In the genomic region with DNA sequence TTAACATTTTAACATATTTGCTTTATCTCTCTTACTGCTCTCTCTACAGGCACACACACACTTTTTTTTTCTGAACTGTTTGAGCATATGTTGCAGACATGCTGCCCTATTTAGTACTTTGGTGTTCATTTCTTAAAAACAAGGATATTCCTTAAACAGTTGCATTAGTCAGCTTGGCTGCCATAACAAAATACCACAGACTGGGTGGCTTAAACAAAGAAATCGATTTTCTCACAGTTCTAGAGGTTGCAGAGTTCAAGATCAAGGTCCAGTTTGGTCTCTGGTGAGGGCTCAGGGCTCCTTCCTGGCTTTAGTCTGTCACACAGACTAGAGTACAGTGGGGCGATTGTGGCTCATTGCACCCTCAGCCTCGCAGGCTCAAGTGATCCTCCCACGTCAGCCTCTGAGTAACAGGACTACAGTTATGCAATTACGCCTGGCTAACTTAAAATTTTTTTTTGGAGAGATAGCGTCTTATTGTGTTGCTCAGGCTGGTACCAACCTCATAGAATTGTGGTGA, we compare ENCODE assay signal across 1 cellular context.
TF ChIP-seq lines count a peak whose summit lies in the region.

No MANE protein-coding gene starts in this region.

TF ChIP-seq in HepG2, 621 proteins besides CTCF, POLR2A, EP300 and RAD21 (continued from another document and continues in another):
- TF ChIP-seq, protein P1, sequence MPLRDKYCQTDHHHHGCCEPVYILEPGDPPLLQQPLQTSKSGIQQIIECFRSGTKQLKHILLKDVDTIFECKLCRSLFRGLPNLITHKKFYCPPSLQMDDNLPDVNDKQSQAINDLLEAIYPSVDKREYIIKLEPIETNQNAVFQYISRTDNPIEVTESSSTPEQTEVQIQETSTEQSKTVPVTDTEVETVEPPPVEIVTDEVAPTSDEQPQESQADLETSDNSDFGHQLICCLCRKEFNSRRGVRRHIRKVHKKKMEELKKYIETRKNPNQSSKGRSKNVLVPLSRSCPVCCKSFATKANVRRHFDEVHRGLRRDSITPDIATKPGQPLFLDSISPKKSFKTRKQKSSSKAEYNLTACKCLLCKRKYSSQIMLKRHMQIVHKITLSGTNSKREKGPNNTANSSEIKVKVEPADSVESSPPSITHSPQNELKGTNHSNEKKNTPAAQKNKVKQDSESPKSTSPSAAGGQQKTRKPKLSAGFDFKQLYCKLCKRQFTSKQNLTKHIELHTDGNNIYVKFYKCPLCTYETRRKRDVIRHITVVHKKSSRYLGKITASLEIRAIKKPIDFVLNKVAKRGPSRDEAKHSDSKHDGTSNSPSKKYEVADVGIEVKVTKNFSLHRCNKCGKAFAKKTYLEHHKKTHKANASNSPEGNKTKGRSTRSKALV (CRISPR knock-in tag; IDR thresholded peaks at IDR 0.05): 0 out of 2 replicates have a peak, but pooled peaks have one; percentile 60
- TF ChIP-seq ZBTB1 (CRISPR knock-in tag; IDR thresholded peaks at IDR 0.05; ENCODE audit: borderline replicate concordance) (no peak), HNRNPH1 (optimal IDR thresholded peaks at IDR 0.05; ENCODE audit: low read depth, low read length) (no peak), ZNF501 (CRISPR knock-in tag; IDR thresholded peaks at IDR 0.05) (no peak), SNAPC2 (CRISPR knock-in tag; IDR thresholded peaks at IDR 0.05) (no peak), NFATC3 (CRISPR knock-in tag; IDR thresholded peaks at IDR 0.05) (no peak), SAFB2 (CRISPR knock-in tag; IDR thresholded peaks at IDR 0.05; ENCODE audit: borderline replicate concordance, low read depth) (no peak), ZNF878 (CRISPR knock-in tag; IDR thresholded peaks at IDR 0.05) (peak; percentile 78), NFYC (CRISPR knock-in tag; IDR thresholded peaks at IDR 0.05) (peak; percentile 30; the same call in 1 of the 2 replicates), ZNF329 (CRISPR knock-in tag; IDR thresholded peaks at IDR 0.05; ENCODE audit: low read depth) (no peak), ZMYM3 (CRISPR knock-in tag; IDR thresholded peaks at IDR 0.05) (peak; percentile 85), ZNF773 (CRISPR knock-in tag; IDR thresholded peaks at IDR 0.05; ENCODE audit: borderline replicate concordance) (no peak), ZNF749 (CRISPR knock-in tag; IDR thresholded peaks at IDR 0.05; ENCODE audit: borderline replicate concordance) (no peak), ARNT2 (CRISPR knock-in tag; IDR thresholded peaks at IDR 0.05; ENCODE audit: low read depth) (no peak), ZNF232 (CRISPR knock-in tag; IDR thresholded peaks at IDR 0.05; ENCODE audit: borderline replicate concordance) (peak; percentile 51; the same call in 1 of the 2 replicates), ZNF670 (CRISPR knock-in tag; IDR thresholded peaks at IDR 0.05; ENCODE audit: borderline replicate concordance) (peak; percentile 85), NPAS2 (CRISPR knock-in tag; IDR thresholded peaks at IDR 0.05; ENCODE audit: borderline replicate concordance) (no peak), SRF (IDR thresholded peaks at IDR 0.05; ENCODE audit: low read depth, low read length) (no peak), ZNF468 (CRISPR knock-in tag; IDR thresholded peaks at IDR 0.05) (no peak), RELA (CRISPR knock-in tag; IDR thresholded peaks at IDR 0.05) (no peak), ZNF10 (CRISPR knock-in tag; IDR thresholded peaks at IDR 0.05; ENCODE audit: borderline replicate concordance, low read depth) (no peak)
- TF ChIP-seq, protein P2, sequence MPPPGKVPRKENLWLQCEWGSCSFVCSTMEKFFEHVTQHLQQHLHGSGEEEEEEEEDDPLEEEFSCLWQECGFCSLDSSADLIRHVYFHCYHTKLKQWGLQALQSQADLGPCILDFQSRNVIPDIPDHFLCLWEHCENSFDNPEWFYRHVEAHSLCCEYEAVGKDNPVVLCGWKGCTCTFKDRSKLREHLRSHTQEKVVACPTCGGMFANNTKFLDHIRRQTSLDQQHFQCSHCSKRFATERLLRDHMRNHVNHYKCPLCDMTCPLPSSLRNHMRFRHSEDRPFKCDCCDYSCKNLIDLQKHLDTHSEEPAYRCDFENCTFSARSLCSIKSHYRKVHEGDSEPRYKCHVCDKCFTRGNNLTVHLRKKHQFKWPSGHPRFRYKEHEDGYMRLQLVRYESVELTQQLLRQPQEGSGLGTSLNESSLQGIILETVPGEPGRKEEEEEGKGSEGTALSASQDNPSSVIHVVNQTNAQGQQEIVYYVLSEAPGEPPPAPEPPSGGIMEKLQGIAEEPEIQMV (CRISPR knock-in tag; IDR thresholded peaks at IDR 0.05; ENCODE audit: low read depth): no peak
- TF ChIP-seq, protein P3, sequence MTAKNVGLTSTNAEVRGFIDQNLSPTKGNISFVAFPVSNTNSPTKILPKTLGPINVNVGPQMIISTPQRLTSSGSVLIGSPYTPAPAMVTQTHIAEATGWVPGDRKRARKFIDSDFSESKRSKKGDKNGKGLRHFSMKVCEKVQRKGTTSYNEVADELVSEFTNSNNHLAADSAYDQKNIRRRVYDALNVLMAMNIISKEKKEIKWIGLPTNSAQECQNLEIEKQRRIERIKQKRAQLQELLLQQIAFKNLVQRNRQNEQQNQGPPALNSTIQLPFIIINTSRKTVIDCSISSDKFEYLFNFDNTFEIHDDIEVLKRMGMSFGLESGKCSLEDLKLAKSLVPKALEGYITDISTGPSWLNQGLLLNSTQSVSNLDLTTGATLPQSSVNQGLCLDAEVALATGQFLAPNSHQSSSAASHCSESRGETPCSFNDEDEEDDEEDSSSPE (CRISPR knock-in tag; IDR thresholded peaks at IDR 0.05): no peak
- TF ChIP-seq, protein P4, sequence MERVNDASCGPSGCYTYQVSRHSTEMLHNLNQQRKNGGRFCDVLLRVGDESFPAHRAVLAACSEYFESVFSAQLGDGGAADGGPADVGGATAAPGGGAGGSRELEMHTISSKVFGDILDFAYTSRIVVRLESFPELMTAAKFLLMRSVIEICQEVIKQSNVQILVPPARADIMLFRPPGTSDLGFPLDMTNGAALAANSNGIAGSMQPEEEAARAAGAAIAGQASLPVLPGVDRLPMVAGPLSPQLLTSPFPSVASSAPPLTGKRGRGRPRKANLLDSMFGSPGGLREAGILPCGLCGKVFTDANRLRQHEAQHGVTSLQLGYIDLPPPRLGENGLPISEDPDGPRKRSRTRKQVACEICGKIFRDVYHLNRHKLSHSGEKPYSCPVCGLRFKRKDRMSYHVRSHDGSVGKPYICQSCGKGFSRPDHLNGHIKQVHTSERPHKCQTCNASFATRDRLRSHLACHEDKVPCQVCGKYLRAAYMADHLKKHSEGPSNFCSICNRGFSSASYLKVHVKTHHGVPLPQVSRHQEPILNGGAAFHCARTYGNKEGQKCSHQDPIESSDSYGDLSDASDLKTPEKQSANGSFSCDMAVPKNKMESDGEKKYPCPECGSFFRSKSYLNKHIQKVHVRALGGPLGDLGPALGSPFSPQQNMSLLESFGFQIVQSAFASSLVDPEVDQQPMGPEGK (CRISPR knock-in tag; IDR thresholded peaks at IDR 0.05): peak; percentile 67
- TF ChIP-seq, protein P5, sequence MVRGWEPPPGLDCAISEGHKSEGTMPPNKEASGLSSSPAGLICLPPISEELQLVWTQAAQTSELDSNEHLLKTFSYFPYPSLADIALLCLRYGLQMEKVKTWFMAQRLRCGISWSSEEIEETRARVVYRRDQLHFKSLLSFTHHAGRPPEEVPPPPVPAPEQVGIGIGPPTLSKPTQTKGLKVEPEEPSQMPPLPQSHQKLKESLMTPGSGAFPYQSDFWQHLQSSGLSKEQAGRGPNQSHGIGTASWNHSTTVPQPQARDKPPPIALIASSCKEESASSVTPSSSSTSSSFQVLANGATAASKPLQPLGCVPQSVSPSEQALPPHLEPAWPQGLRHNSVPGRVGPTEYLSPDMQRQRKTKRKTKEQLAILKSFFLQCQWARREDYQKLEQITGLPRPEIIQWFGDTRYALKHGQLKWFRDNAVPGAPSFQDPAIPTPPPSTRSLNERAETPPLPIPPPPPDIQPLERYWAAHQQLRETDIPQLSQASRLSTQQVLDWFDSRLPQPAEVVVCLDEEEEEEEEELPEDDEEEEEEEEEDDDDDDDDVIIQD (CRISPR knock-in tag; IDR thresholded peaks at IDR 0.05; ENCODE audit: low read depth): peak; percentile 73; the same call in 1 of the 2 replicates
- TF ChIP-seq, protein P6, sequence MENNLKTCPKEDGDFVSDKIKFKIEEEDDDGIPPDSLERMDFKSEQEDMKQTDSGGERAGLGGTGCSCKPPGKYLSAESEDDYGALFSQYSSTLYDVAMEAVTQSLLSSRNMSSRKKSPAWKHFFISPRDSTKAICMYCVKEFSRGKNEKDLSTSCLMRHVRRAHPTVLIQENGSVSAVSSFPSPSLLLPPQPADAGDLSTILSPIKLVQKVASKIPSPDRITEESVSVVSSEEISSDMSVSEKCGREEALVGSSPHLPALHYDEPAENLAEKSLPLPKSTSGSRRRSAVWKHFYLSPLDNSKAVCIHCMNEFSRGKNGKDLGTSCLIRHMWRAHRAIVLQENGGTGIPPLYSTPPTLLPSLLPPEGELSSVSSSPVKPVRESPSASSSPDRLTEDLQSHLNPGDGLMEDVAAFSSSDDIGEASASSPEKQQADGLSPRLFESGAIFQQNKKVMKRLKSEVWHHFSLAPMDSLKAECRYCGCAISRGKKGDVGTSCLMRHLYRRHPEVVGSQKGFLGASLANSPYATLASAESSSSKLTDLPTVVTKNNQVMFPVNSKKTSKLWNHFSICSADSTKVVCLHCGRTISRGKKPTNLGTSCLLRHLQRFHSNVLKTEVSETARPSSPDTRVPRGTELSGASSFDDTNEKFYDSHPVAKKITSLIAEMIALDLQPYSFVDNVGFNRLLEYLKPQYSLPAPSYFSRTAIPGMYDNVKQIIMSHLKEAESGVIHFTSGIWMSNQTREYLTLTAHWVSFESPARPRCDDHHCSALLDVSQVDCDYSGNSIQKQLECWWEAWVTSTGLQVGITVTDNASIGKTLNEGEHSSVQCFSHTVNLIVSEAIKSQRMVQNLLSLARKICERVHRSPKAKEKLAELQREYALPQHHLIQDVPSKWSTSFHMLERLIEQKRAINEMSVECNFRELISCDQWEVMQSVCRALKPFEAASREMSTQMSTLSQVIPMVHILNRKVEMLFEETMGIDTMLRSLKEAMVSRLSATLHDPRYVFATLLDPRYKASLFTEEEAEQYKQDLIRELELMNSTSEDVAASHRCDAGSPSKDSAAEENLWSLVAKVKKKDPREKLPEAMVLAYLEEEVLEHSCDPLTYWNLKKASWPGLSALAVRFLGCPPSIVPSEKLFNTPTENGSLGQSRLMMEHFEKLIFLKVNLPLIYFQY (CRISPR knock-in tag; IDR thresholded peaks at IDR 0.05; ENCODE audit: borderline replicate concordance): peak; percentile 71
- TF ChIP-seq, protein P7, sequence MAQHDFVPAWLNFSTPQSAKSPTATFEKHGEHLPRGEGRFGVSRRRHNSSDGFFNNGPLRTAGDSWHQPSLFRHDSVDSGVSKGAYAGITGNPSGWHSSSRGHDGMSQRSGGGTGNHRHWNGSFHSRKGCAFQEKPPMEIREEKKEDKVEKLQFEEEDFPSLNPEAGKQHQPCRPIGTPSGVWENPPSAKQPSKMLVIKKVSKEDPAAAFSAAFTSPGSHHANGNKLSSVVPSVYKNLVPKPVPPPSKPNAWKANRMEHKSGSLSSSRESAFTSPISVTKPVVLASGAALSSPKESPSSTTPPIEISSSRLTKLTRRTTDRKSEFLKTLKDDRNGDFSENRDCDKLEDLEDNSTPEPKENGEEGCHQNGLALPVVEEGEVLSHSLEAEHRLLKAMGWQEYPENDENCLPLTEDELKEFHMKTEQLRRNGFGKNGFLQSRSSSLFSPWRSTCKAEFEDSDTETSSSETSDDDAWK (CRISPR knock-in tag; IDR thresholded peaks at IDR 0.05): no peak
- TF ChIP-seq, protein P8, sequence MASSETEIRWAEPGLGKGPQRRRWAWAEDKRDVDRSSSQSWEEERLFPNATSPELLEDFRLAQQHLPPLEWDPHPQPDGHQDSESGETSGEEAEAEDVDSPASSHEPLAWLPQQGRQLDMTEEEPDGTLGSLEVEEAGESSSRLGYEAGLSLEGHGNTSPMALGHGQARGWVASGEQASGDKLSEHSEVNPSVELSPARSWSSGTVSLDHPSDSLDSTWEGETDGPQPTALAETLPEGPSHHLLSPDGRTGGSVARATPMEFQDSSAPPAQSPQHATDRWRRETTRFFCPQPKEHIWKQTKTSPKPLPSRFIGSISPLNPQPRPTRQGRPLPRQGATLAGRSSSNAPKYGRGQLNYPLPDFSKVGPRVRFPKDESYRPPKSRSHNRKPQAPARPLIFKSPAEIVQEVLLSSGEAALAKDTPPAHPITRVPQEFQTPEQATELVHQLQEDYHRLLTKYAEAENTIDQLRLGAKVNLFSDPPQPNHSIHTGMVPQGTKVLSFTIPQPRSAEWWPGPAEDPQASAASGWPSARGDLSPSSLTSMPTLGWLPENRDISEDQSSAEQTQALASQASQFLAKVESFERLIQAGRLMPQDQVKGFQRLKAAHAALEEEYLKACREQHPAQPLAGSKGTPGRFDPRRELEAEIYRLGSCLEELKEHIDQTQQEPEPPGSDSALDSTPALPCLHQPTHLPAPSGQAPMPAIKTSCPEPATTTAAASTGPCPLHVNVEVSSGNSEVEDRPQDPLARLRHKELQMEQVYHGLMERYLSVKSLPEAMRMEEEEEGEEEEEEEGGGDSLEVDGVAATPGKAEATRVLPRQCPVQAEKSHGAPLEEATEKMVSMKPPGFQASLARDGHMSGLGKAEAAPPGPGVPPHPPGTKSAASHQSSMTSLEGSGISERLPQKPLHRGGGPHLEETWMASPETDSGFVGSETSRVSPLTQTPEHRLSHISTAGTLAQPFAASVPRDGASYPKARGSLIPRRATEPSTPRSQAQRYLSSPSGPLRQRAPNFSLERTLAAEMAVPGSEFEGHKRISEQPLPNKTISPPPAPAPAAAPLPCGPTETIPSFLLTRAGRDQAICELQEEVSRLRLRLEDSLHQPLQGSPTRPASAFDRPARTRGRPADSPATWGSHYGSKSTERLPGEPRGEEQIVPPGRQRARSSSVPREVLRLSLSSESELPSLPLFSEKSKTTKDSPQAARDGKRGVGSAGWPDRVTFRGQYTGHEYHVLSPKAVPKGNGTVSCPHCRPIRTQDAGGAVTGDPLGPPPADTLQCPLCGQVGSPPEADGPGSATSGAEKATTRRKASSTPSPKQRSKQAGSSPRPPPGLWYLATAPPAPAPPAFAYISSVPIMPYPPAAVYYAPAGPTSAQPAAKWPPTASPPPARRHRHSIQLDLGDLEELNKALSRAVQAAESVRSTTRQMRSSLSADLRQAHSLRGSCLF (CRISPR knock-in tag; IDR thresholded peaks at IDR 0.05; ENCODE audit: borderline replicate concordance): no peak
- TF ChIP-seq, protein P9, sequence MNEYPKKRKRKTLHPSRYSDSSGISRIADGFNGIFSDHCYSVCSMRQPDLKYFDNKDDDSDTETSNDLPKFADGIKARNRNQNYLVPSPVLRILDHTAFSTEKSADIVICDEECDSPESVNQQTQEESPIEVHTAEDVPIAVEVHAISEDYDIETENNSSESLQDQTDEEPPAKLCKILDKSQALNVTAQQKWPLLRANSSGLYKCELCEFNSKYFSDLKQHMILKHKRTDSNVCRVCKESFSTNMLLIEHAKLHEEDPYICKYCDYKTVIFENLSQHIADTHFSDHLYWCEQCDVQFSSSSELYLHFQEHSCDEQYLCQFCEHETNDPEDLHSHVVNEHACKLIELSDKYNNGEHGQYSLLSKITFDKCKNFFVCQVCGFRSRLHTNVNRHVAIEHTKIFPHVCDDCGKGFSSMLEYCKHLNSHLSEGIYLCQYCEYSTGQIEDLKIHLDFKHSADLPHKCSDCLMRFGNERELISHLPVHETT (CRISPR knock-in tag; conservative IDR thresholded peaks at IDR 0.05): no peak
- TF ChIP-seq, protein P10, sequence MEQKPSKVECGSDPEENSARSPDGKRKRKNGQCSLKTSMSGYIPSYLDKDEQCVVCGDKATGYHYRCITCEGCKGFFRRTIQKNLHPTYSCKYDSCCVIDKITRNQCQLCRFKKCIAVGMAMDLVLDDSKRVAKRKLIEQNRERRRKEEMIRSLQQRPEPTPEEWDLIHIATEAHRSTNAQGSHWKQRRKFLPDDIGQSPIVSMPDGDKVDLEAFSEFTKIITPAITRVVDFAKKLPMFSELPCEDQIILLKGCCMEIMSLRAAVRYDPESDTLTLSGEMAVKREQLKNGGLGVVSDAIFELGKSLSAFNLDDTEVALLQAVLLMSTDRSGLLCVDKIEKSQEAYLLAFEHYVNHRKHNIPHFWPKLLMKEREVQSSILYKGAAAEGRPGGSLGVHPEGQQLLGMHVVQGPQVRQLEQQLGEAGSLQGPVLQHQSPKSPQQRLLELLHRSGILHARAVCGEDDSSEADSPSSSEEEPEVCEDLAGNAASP (CRISPR knock-in tag; IDR thresholded peaks at IDR 0.05; ENCODE audit: borderline replicate concordance): peak; percentile 92
